ENCODE assay signal across 8 cellular contexts in genomic region chr6:134178230-134179044, GRCh38.
DNase-seq lines count a peak whose midpoint lies in the region; ATAC-seq and TF ChIP-seq lines count a peak whose summit lies in the region.

No MANE protein-coding gene starts in this region.

- H3K4me3 ChIP-seq in ACC112 (ENCODE audit: low read depth, low read length) (peak overlapping the region; percentile 76), GM23248 (peak overlapping the region; percentile 99), right lobe of liver (peak overlapping the region; percentile 17 to 49 (median 31))

- H3K9me3 ChIP-seq in GM23248 (ENCODE audit: low read depth) (no peaks in the 10 kb centered on the region), right lobe of liver (no peaks in the 10 kb centered on the region)

- peak overlapping the region; percentile 97 for H3K27ac ChIP-seq in ACC112 (ENCODE audit: low read depth, low read length)
- peak overlapping the region; percentile 92 for H3K27ac ChIP-seq in GM23248
- peak overlapping the region; percentile 21 to 99 (median 98) for H3K27ac ChIP-seq in right lobe of liver

- peaks cover 46% of the 10 kb centered on the region for H3F3A ChIP-seq in GM23248 (ENCODE audit: insufficient read depth)

- H4K20me1 ChIP-seq in GM23248 (ENCODE audit: insufficient read depth): peaks cover 4% of the 10 kb centered on the region; the same call in 1 of the 2 replicates

- peaks cover 15% of the 10 kb centered on the region for H3K4me1 ChIP-seq in ACC112 (ENCODE audit: control insufficient read depth, insufficient read depth, low read length, unreplicated experiment)
- peaks cover 14% of the 10 kb centered on the region for H3K4me1 ChIP-seq in GM23248 (ENCODE audit: insufficient read depth)
- H3K4me1 ChIP-seq in right lobe of liver: peaks cover 0 to 19% (median 0%) of the 10 kb centered on the region in 4 donors

- H3K9ac ChIP-seq in GM23248: peak overlapping the region; percentile 99

- DNase-seq in GM23248 (peak; percentile 97), NCI-H748 (lab: John Stamatoyannopoulos, UW; ENCODE audit: unreplicated experiment) (peak; percentile 94), right lobe of liver (peak; percentile 80 to 84 (median 83))
- peak; percentile 62 to 78 for DNase-seq in activated CD8-positive, alpha-beta memory T cell treated with anti-CD3 and anti-CD28 coated beads for 1 hour (ENCODE audit: extremely low read depth in 1 of 2, low read depth in 1 of 2)
- DNase-seq in effector CD4-positive, alpha-beta T cell: peak; percentile 84
- peak; percentile 79 for DNase-seq in stimulated activated CD4-positive, alpha-beta T cell treated with anti-CD3 and anti-CD28 coated beads, Interleukin-4, amount 100 ng/mL, for 1 hour

- TF ChIP-seq CTCF in right lobe of liver (IDR thresholded peaks at IDR 0.05): peak; percentile 69 to 79 (median 76)

- WGBS in GM23248 (ENCODE audit: low coverage in 1 of 2, low lambda C conversion rate in 2 of 2, missing lambda C conversion rate in 2 of 2), 2 experiments: 1 to 2% methylated on average over 24 to 28 of the region's 28 CpGs
- 7% methylated on average over 26 of the region's 28 CpGs for WGBS in right lobe of liver (ENCODE audit: insufficient coverage, low coverage, low lambda C conversion rate, missing lambda C conversion rate)

- peaks cover 4% of the 10 kb centered on the region; the same call in 1 of the 2 replicates for H3K36me3 ChIP-seq in ACC112 (ENCODE audit: insufficient read depth, low read length)
- H3K36me3 ChIP-seq in GM23248 (ENCODE audit: low read depth): peaks cover 4% of the 10 kb centered on the region
- peaks cover 0 to 4% (median 0%) of the 10 kb centered on the region in 4 donors for H3K36me3 ChIP-seq in right lobe of liver

- ATAC-seq in right lobe of liver: peak; percentile 35 to 61 (median 56)
- ATAC-seq in GM18519 (IDR thresholded peaks at IDR 0.05; ENCODE audit: low FRiP score, unreplicated experiment): no peak

- peak overlapping the region; percentile 73 for H2AFZ ChIP-seq in ACC112 (ENCODE audit: low read length, unreplicated experiment)
- H2AFZ ChIP-seq in GM23248: peak overlapping the region; percentile 72

- no peaks in the 10 kb centered on the region for H3K9me2 ChIP-seq in GM23248 (ENCODE audit: insufficient read depth)

- intact Hi-C loops in right lobe of liver (cut with DNase I): loop anchor here in 1 of 2 donors (10.0 kb wide), 2 partner anchors 336 to 466 kb away; no protein-coding TSS in a partner anchor

- peak overlapping the region; percentile 97 for H3K4me2 ChIP-seq in GM23248 (ENCODE audit: unreplicated experiment)

- H3K27me3 ChIP-seq in ACC112 (ENCODE audit: insufficient read depth, low read length) (no peaks in the 10 kb centered on the region), GM23248 (replicated peaks; ENCODE audit: insufficient read depth) (no peaks in the 10 kb centered on the region), right lobe of liver (no peaks in the 10 kb centered on the region)

- peak; percentile 6 for TF ChIP-seq POLR2A in right lobe of liver (IDR thresholded peaks at IDR 0.05)

- in situ Hi-C loops in GM23248 (cut with MboI): no loop called here

- peaks cover 16% of the 10 kb centered on the region for H3K79me2 ChIP-seq in ACC112 (ENCODE audit: control insufficient read depth, insufficient read depth, low read length, unreplicated experiment)
- H3K79me2 ChIP-seq in GM23248 (ENCODE audit: insufficient read depth): peaks cover 23% of the 10 kb centered on the region

Comparison
In these comparisons a context has a peak if more than half of its experiments do, and no peak if none do; other contexts are left out.
1. H3K4me3 ChIP-seq: peak in every context shown above with its lines; median percentile 99 in GM23248; 76 in ACC112; 31 in right lobe of liver.